2 cellular contexts compared by ENCODE assay signal in the genomic region with DNA sequence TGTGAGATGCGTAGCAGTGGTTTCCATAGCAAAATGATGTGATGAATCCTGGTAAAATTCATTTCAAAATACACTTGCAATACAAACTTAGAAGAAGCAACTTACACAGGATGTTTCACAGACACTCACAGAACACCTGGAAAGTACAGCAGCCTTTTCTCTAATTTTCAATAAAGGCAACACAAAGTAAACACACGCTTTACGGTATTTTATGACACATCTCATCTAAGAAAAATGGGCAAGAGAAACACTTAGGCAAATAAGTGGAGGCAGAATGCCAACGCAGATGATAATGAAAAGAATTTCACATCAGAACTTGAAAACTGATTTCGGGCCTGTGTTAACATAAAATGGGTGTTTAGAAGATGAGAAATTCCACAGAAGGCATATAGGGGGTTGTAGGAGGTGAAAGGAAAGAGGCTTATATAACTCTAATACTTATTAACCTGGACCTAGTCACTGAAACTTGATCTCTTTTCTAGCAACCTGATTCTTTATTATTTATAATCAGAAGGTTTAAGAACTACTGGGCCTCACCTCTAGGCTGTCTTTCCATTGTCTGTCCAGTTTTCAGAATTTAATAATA.
TF ChIP-seq lines count a peak whose summit lies in the region.

No MANE protein-coding gene starts in this region.

TF ChIP-seq in HEK293, 187 proteins besides CTCF, POLR2A, EP300 and RAD21 (continued from another document):
- TF ChIP-seq, protein P1, sequence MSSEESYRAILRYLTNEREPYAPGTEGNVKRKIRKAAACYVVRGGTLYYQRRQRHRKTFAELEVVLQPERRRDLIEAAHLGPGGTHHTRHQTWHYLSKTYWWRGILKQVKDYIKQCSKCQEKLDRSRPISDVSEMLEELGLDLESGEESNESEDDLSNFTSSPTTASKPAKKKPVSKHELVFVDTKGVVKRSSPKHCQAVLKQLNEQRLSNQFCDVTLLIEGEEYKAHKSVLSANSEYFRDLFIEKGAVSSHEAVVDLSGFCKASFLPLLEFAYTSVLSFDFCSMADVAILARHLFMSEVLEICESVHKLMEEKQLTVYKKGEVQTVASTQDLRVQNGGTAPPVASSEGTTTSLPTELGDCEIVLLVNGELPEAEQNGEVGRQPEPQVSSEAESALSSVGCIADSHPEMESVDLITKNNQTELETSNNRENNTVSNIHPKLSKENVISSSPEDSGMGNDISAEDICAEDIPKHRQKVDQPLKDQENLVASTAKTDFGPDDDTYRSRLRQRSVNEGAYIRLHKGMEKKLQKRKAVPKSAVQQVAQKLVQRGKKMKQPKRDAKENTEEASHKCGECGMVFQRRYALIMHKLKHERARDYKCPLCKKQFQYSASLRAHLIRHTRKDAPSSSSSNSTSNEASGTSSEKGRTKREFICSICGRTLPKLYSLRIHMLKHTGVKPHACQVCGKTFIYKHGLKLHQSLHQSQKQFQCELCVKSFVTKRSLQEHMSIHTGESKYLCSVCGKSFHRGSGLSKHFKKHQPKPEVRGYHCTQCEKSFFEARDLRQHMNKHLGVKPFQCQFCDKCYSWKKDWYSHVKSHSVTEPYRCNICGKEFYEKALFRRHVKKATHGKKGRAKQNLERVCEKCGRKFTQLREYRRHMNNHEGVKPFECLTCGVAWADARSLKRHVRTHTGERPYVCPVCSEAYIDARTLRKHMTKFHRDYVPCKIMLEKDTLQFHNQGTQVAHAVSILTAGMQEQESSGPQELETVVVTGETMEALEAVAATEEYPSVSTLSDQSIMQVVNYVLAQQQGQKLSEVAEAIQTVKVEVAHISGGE (tag by site-specific recombination; conservative IDR thresholded peaks at IDR 0.05; ENCODE audit: low read depth) = no peak

TF ChIP-seq in SK-N-SH treated with all-trans-retinoic acid at 6 μM for 48 hours, 23 proteins besides CTCF, POLR2A, EP300 and RAD21 (continued from another document):
- TF ChIP-seq, protein P2, sequence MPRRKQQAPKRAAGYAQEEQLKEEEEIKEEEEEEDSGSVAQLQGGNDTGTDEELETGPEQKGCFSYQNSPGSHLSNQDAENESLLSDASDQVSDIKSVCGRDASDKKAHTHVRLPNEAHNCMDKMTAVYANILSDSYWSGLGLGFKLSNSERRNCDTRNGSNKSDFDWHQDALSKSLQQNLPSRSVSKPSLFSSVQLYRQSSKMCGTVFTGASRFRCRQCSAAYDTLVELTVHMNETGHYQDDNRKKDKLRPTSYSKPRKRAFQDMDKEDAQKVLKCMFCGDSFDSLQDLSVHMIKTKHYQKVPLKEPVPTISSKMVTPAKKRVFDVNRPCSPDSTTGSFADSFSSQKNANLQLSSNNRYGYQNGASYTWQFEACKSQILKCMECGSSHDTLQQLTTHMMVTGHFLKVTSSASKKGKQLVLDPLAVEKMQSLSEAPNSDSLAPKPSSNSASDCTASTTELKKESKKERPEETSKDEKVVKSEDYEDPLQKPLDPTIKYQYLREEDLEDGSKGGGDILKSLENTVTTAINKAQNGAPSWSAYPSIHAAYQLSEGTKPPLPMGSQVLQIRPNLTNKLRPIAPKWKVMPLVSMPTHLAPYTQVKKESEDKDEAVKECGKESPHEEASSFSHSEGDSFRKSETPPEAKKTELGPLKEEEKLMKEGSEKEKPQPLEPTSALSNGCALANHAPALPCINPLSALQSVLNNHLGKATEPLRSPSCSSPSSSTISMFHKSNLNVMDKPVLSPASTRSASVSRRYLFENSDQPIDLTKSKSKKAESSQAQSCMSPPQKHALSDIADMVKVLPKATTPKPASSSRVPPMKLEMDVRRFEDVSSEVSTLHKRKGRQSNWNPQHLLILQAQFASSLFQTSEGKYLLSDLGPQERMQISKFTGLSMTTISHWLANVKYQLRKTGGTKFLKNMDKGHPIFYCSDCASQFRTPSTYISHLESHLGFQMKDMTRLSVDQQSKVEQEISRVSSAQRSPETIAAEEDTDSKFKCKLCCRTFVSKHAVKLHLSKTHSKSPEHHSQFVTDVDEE (CRISPR knock-in tag; IDR thresholded peaks at IDR 0.05) = no peak
- TF ChIP-seq ZNF8 (CRISPR knock-in tag; IDR thresholded peaks at IDR 0.05) (no peak), ZC3H10 (CRISPR knock-in tag; IDR thresholded peaks at IDR 0.05) (no peak), RARB (CRISPR knock-in tag; IDR thresholded peaks at IDR 0.05) (no peak), TCF4 (CRISPR knock-in tag; IDR thresholded peaks at IDR 0.05; ENCODE audit: borderline replicate concordance) (no peak), CSDC2 (CRISPR knock-in tag; IDR thresholded peaks at IDR 0.05) (no peak), ZNF565 (CRISPR knock-in tag; conservative IDR thresholded peaks at IDR 0.05; ENCODE audit: low read depth) (no peak), PPARA (CRISPR knock-in tag; IDR thresholded peaks at IDR 0.05; ENCODE audit: borderline replicate concordance) (no peak), TOX (CRISPR knock-in tag; IDR thresholded peaks at IDR 0.05; ENCODE audit: borderline replicate concordance) (no peak), ZNF70 (CRISPR knock-in tag; IDR thresholded peaks at IDR 0.05) (no peak), ZFP30 (CRISPR knock-in tag; IDR thresholded peaks at IDR 0.05) (no peak)
- TF ChIP-seq, protein P3, sequence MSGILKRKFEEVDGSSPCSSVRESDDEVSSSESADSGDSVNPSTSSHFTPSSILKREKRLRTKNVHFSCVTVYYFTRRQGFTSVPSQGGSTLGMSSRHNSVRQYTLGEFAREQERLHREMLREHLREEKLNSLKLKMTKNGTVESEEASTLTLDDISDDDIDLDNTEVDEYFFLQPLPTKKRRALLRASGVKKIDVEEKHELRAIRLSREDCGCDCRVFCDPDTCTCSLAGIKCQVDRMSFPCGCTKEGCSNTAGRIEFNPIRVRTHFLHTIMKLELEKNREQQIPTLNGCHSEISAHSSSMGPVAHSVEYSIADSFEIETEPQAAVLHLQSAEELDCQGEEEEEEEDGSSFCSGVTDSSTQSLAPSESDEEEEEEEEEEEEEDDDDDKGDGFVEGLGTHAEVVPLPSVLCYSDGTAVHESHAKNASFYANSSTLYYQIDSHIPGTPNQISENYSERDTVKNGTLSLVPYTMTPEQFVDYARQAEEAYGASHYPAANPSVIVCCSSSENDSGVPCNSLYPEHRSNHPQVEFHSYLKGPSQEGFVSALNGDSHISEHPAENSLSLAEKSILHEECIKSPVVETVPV (CRISPR knock-in tag; IDR thresholded peaks at IDR 0.05) = no peak
- TF ChIP-seq, protein P4, sequence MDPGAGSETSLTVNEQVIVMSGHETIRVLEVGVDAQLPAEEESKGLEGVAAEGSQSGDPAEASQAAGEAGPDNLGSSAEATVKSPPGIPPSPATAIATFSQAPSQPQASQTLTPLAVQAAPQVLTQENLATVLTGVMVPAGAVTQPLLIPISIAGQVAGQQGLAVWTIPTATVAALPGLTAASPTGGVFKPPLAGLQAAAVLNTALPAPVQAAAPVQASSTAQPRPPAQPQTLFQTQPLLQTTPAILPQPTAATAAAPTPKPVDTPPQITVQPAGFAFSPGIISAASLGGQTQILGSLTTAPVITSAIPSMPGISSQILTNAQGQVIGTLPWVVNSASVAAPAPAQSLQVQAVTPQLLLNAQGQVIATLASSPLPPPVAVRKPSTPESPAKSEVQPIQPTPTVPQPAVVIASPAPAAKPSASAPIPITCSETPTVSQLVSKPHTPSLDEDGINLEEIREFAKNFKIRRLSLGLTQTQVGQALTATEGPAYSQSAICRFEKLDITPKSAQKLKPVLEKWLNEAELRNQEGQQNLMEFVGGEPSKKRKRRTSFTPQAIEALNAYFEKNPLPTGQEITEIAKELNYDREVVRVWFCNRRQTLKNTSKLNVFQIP (CRISPR knock-in tag; IDR thresholded peaks at IDR 0.05; ENCODE audit: borderline replicate concordance, low read depth) = no peak
